ENCODE assay signal across 15 cellular contexts in the genomic region with DNA sequence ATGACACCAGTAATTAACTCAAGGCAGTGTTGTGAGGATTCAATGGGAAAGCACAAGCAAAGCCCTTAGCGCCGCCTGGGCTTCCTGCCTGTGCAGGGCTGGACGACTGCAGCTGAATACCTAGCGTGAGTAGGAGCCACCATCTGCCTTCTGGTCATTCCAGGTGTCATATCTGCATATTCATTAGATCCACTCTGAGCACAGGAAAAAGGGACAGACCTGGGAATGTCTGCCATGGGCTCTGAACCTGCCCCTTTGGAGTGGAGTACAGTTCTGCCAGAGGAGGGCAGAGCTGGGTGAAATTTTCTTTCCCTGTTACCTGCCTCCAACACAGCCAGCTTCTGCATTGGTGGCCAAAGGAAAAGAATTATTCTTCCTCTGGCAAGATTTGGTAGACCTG.
"Had no signal": no experiment of that assay in that cellular context is flagged by ENCODE, and none has a peak within 500 bp of the region (broad histone marks: within the 10 kb centered on the region; RNA-seq: fewer than 3 reads in every experiment).

No MANE protein-coding gene starts in this region.

- H3K4me1 Mint-ChIP-seq: activated CD4-positive, alpha-beta memory T cell treated with anti-CD3 and anti-CD28 coated beads, Interleukin-2, amount 10 ng/mL, durations not matched to agents 7 days and 5 days; activated naive CD8-positive, alpha-beta T cell treated with anti-CD3 and anti-CD28 coated beads, Interleukin-2, amount 10 ng/mL, durations not matched to agents 7 days and 5 days; stimulated activated naive B cell treated with anti-CD40 and anti-IgM and Interleukin-4, amounts not matched to agents 10 μg/mL and 1 μg/mL and 100 μg/mL, for 72 hours had no signal

- H3K27ac ChIP-seq: breast epithelium, esophagus squamous epithelium, heart left ventricle, parathyroid adenoma, skin epidermis, upper lobe of right lung had no signal

- H3K4me3 ChIP-seq: breast epithelium, esophagus squamous epithelium, heart left ventricle, skin epidermis, upper lobe of right lung had no signal

- H3K4me3 Mint-ChIP-seq: activated CD4-positive, alpha-beta memory T cell treated with anti-CD3 and anti-CD28 coated beads, Interleukin-2, amount 10 ng/mL, durations not matched to agents 7 days and 5 days; activated naive CD8-positive, alpha-beta T cell treated with anti-CD3 and anti-CD28 coated beads, Interleukin-2, amount 10 ng/mL, durations not matched to agents 7 days and 5 days; activated T-cell treated with anti-CD3 and anti-CD28 coated beads, Interleukin-2, amount 50 U/mL, for 72 hours; stimulated activated naive B cell treated with anti-CD40 and anti-IgM and Interleukin-4, amounts not matched to agents 10 μg/mL and 1 μg/mL and 100 μg/mL, for 72 hours had no signal

- H3K27me3 Mint-ChIP-seq: activated CD4-positive, alpha-beta memory T cell treated with anti-CD3 and anti-CD28 coated beads, Interleukin-2, amount 10 ng/mL, durations not matched to agents 7 days and 5 days; activated naive CD8-positive, alpha-beta T cell treated with anti-CD3 and anti-CD28 coated beads, Interleukin-2, amount 10 ng/mL, durations not matched to agents 7 days and 5 days; stimulated activated naive B cell treated with anti-CD40 and anti-IgM and Interleukin-4, amounts not matched to agents 10 μg/mL and 1 μg/mL and 100 μg/mL, for 72 hours had no signal

- DNase-seq: activated CD4-positive, alpha-beta memory T cell treated with anti-CD3 and anti-CD28 coated beads, Interleukin-2, amount 10 ng/mL, durations not matched to agents 7 days and 5 days; activated gamma-delta T cell treated with Interleukin-2 at 50 U/mL for 16 hours; activated naive CD8-positive, alpha-beta T cell treated with anti-CD3 and anti-CD28 coated beads, Interleukin-2, amount 10 ng/mL, durations not matched to agents 7 days and 5 days; activated T-cell treated with anti-CD3 and anti-CD28 coated beads, Interleukin-2, amount 50 U/mL, for 72 hours; anterior cingulate cortex; esophagus squamous epithelium; foreskin fibroblast; heart left ventricle; left ventricle myocardium superior; stimulated activated naive B cell treated with anti-CD40 and anti-IgM and Interleukin-4, amounts not matched to agents 10 μg/mL and 1 μg/mL and 100 μg/mL, for 72 hours; SW 1271; upper lobe of right lung had no signal

- H3K4me1 ChIP-seq: breast epithelium, parathyroid adenoma, upper lobe of right lung had no signal

- H3K36me3 ChIP-seq: breast epithelium, esophagus squamous epithelium, heart left ventricle, upper lobe of right lung had no signal

- H3K36me3 Mint-ChIP-seq: activated naive CD8-positive, alpha-beta T cell treated with anti-CD3 and anti-CD28 coated beads, Interleukin-2, amount 10 ng/mL, durations not matched to agents 7 days and 5 days; stimulated activated naive B cell treated with anti-CD40 and anti-IgM and Interleukin-4, amounts not matched to agents 10 μg/mL and 1 μg/mL and 100 μg/mL, for 72 hours had no signal

- H3K9me3 ChIP-seq: esophagus squamous epithelium, upper lobe of right lung had no signal

- H3K27ac Mint-ChIP-seq: activated CD4-positive, alpha-beta memory T cell treated with anti-CD3 and anti-CD28 coated beads, Interleukin-2, amount 10 ng/mL, durations not matched to agents 7 days and 5 days; activated naive CD8-positive, alpha-beta T cell treated with anti-CD3 and anti-CD28 coated beads, Interleukin-2, amount 10 ng/mL, durations not matched to agents 7 days and 5 days; activated T-cell treated with anti-CD3 and anti-CD28 coated beads, Interleukin-2, amount 50 U/mL, for 72 hours; stimulated activated naive B cell treated with anti-CD40 and anti-IgM and Interleukin-4, amounts not matched to agents 10 μg/mL and 1 μg/mL and 100 μg/mL, for 72 hours had no signal

- H3K79me2 ChIP-seq: parathyroid adenoma had no signal

- H2AFZ ChIP-seq: parathyroid adenoma had no signal

- H3K9ac ChIP-seq: parathyroid adenoma had no signal

- ATAC-seq: activated T-cell treated with anti-CD3 and anti-CD28 coated beads, Interleukin-2, amount 50 U/mL, for 72 hours; heart left ventricle; left ventricle myocardium superior; stimulated activated naive B cell treated with anti-CD40 and anti-IgM and Interleukin-4, amounts not matched to agents 10 μg/mL and 1 μg/mL and 100 μg/mL, for 72 hours; upper lobe of right lung had no signal

- H3K9me3 Mint-ChIP-seq: activated CD4-positive, alpha-beta memory T cell treated with anti-CD3 and anti-CD28 coated beads, Interleukin-2, amount 10 ng/mL, durations not matched to agents 7 days and 5 days had no signal
